9 cellular contexts compared by ENCODE assay signal in genomic region chr3:128487538-128487812, GRCh38. TPM values are rescaled to one million over a fixed set of nuclear protein-coding genes. Genes with fewer than 3 reads are reported as not detected.
DNase-seq lines count a peak whose midpoint lies in the region; ATAC-seq and TF ChIP-seq lines count a peak whose summit lies in the region.
"Had no signal": no experiment of that assay in that cellular context is flagged by ENCODE, and none has a peak within 500 bp of the region (broad histone marks: within the 10 kb centered on the region; RNA-seq: fewer than 3 reads in every experiment).

No MANE protein-coding gene starts in this region.

- H3K36me3 ChIP-seq in muscle layer of duodenum (ENCODE audit: control insufficient read depth in 1 of 2, insufficient read depth in 2 of 2, low read length in 2 of 2) = no peaks in the 10 kb centered on the region
- H3K36me3 ChIP-seq: WERI-Rb-1 had no signal

- H3K27ac Mint-ChIP-seq in chondrocyte (ENCODE audit: unreplicated experiment) = no peak overlapping the region

- no peaks in the 10 kb centered on the region for H3K9me3 ChIP-seq in muscle layer of duodenum (ENCODE audit: control insufficient read depth in 1 of 2, low read length in 2 of 2)

- H3K36me3 Mint-ChIP-seq in chondrocyte (ENCODE audit: low read depth) = no peaks in the 10 kb centered on the region

- ATAC-seq in GM21576 (IDR thresholded peaks at IDR 0.05; ENCODE audit: unreplicated experiment) (no peak), GM18511 (IDR thresholded peaks at IDR 0.05; ENCODE audit: unreplicated experiment) (no peak), HG02610 (IDR thresholded peaks at IDR 0.05; ENCODE audit: unreplicated experiment) (no peak)

- H3K4me1 Mint-ChIP-seq in chondrocyte (ENCODE audit: low read depth) = peaks cover 36% of the 10 kb centered on the region

- H3K4me3 Mint-ChIP-seq in chondrocyte (ENCODE audit: unreplicated experiment) = peak overlapping the region; percentile 68

- H3K27ac ChIP-seq in 22Rv1 (peak overlapping the region; percentile 96), HL-60 (replicated peaks) (peak overlapping the region; percentile 37), muscle layer of duodenum (ENCODE audit: low read length) (no peak overlapping the region)
- H3K27ac ChIP-seq: WERI-Rb-1 had no signal

- peaks cover 68% of the 10 kb centered on the region for H3K27me3 Mint-ChIP-seq in chondrocyte (ENCODE audit: low read depth)

- peak overlapping the region; percentile 65 for H3K4me3 ChIP-seq in HL-60 (replicated peaks; ENCODE audit: insufficient read depth, low read length)
- peak overlapping the region; percentile 60 to 68 for H3K4me3 ChIP-seq in muscle layer of duodenum (ENCODE audit: low read depth in 1 of 2, low read length in 2 of 2)

- no peaks in the 10 kb centered on the region for H3K27me3 ChIP-seq in HL-60 (ENCODE audit: insufficient read depth, poor library complexity, severe bottlenecking)
- peaks cover 96% of the 10 kb centered on the region for H3K27me3 ChIP-seq in muscle layer of duodenum (ENCODE audit: low read depth, low read length)

- peaks cover 7 to 63% of the 10 kb centered on the region in 2 donors for H3K4me1 ChIP-seq in muscle layer of duodenum (ENCODE audit: control insufficient read depth in 1 of 2, insufficient read depth in 2 of 2, low read length in 2 of 2)

- DNase-seq in HL-60 (ENCODE audit: low read depth in 1 of 2, low spot score in 1 of 2) = no peak
- DNase-seq in chondrocyte (ENCODE audit: low spot score) = no peak
- DNase-seq in dedifferentiated amniotic fluid mesenchymal stem cell (ENCODE audit: extremely low spot score) = no peak

- H3K9me3 Mint-ChIP-seq in chondrocyte (ENCODE audit: low read depth) = no peaks in the 10 kb centered on the region

- TF ChIP-seq CTCF in 22Rv1 (IDR thresholded peaks at IDR 0.05) (no peak), HL-60 (IDR thresholded peaks at IDR 0.05; ENCODE audit: insufficient read depth, low read length) (no peak), chondrocyte (IDR thresholded peaks at IDR 0.05) (no peak)

RNA-seq across cellular contexts. Expression of gene GATA2, which starts 5.5 kb away (rescaled TPM):
- 0.10 to 0.44 TPM in 2 of 3 replicates, not detected in the other for total RNA-seq in chondrocyte

RNA-seq across cellular contexts. Expression of gene DNAJB8, which starts 20.8 kb away (rescaled TPM):
- total RNA-seq in chondrocyte = not detected in 3 replicates
